In genomic region chr3:171168086-171168485, GRCh38 we compare ENCODE assay signal across 1 cellular context.
TF ChIP-seq lines count a peak whose summit lies in the region.

No MANE protein-coding gene starts in this region.

TF ChIP-seq in GM12878, 131 proteins besides CTCF, POLR2A, EP300 and RAD21 (continued from another document):
- TF ChIP-seq CUX1 (IDR thresholded peaks at IDR 0.05; ENCODE audit: insufficient replicate concordance, low read depth, low read length) (no peak), PAX5 (IDR thresholded peaks at IDR 0.05; ENCODE audit: borderline replicate concordance, low read depth, low read length) (no peak), LARP7 (IDR thresholded peaks at IDR 0.05) (no peak), FOXK2 (IDR thresholded peaks at IDR 0.05) (no peak), JUND (IDR thresholded peaks at IDR 0.05; ENCODE audit: low read depth, low read length) (no peak), MEF2A (IDR thresholded peaks at IDR 0.05; ENCODE audit: insufficient read depth, low read depth, low read length) (no peak), ESRRA (IDR thresholded peaks at IDR 0.05; ENCODE audit: low read length) (no peak)
